Comparison of ENCODE assay signal across 9 cellular contexts in the genomic region with DNA sequence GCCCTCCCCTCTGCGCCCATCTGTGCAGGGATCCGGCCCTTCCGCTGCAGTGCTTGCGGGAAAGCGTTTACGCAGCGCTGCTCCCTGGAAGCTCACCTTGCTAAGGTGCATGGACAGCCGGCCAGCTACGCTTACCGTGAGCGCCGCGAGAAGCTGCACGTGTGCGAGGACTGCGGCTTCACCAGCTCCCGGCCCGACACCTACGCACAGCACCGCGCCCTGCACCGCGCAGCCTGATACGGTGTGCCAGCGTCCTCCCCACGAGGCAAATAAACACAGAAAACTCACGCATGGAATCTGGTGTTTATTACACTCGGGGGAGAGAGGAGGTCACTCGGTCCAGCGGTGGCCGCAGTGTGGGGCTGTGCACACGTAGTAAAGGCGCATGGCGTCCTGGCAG. TPM values are rescaled to one million over a fixed set of nuclear protein-coding genes. Genes with fewer than 3 reads are reported as not detected.
DNase-seq lines count a peak whose midpoint lies in the region; ATAC-seq and TF ChIP-seq lines count a peak whose summit lies in the region.
"Had no signal": no experiment of that assay in that cellular context is flagged by ENCODE, and none has a peak within 500 bp of the region (broad histone marks: within the 10 kb centered on the region; RNA-seq: fewer than 3 reads in every experiment).

No MANE protein-coding gene starts in this region.

- no peaks in the 10 kb centered on the region for H3K27me3 Mint-ChIP-seq in Caco-2 (ENCODE audit: insufficient read depth, unreplicated experiment)

- no TSS peak for BruUV-seq in Caco-2 (replicated peaks; lab: Mats Ljungman, UMichigan)

- H3K4me2 ChIP-seq in OCI-LY3 (ENCODE audit: low read length): peak overlapping the region; percentile 74
- peak overlapping the region; percentile 99 for H3K4me2 ChIP-seq in osteoblast (ENCODE audit: insufficient read depth, low read length)

- peaks cover 26% of the 10 kb centered on the region for H3K79me2 ChIP-seq in OCI-LY3 (ENCODE audit: low read length)
- H3K79me2 ChIP-seq in osteoblast (ENCODE audit: insufficient read depth, low read length): peaks cover 28% of the 10 kb centered on the region

- ATAC-seq in HG02938 (IDR thresholded peaks at IDR 0.05; ENCODE audit: unreplicated experiment) (no peak), GM18909 (IDR thresholded peaks at IDR 0.05; ENCODE audit: poor library complexity, unreplicated experiment) (no peak)

- peak overlapping the region; percentile 92 for H3K4me3 Mint-ChIP-seq in Caco-2 (ENCODE audit: unreplicated experiment)

- H3K36me3 Mint-ChIP-seq in Caco-2 (ENCODE audit: insufficient read depth, unreplicated experiment): peaks cover 59% of the 10 kb centered on the region

- no peak for TF ChIP-seq POLR2A in transverse colon (IDR thresholded peaks at IDR 0.05)

- no peak for DNase-seq in Caco-2
- DNase-seq in osteoblast (ENCODE audit: insufficient read length, low spot score, missing footprints): no peak
- no peak for DNase-seq in transverse colon
- DNase-seq in cortex of kidney (lab: John Stamatoyannopoulos, UW): no peak

- H3K36me3 ChIP-seq in Caco-2 (ENCODE audit: control insufficient read depth, insufficient read depth, low read length) (peaks cover 8% of the 10 kb centered on the region; the same call in 1 of the 2 replicates), OCI-LY3 (replicated peaks; ENCODE audit: low read depth, low read length) (peaks cover 27% of the 10 kb centered on the region), ectodermal cell (ENCODE audit: control insufficient read depth, insufficient read depth, low read length) (peaks cover 5% of the 10 kb centered on the region), osteoblast (ENCODE audit: insufficient read depth, low read length) (peaks cover 16% of the 10 kb centered on the region), transverse colon (peaks cover 0 to under 1% (median 0%) of the 10 kb centered on the region in 4 donors)

- H3K4me1 Mint-ChIP-seq in Caco-2 (ENCODE audit: low read depth, unreplicated experiment): peaks cover 25% of the 10 kb centered on the region

- peak overlapping the region; percentile 96 for H3K27ac Mint-ChIP-seq in Caco-2 (ENCODE audit: unreplicated experiment)

- H2AFZ ChIP-seq in OCI-LY3 (ENCODE audit: low read depth, low read length) (no peak overlapping the region), osteoblast (ENCODE audit: low read length) (no peak overlapping the region)

- no peaks in the 10 kb centered on the region for H3K27me3 ChIP-seq in Caco-2 (replicated peaks; ENCODE audit: control insufficient read depth, insufficient read depth, low read length)
- H3K27me3 ChIP-seq in OCI-LY3 (ENCODE audit: low read depth, low read length): no peaks in the 10 kb centered on the region
- no peaks in the 10 kb centered on the region for H3K27me3 ChIP-seq in ectodermal cell (ENCODE audit: control insufficient read depth, insufficient read depth, low read length, poor library complexity, severe bottlenecking)
- no peaks in the 10 kb centered on the region for H3K27me3 ChIP-seq in osteoblast (ENCODE audit: insufficient read depth, low read length)
- no peaks in the 10 kb centered on the region for H3K27me3 ChIP-seq in transverse colon

- peak overlapping the region; percentile 92 for H3K4me3 ChIP-seq in Caco-2 (ENCODE audit: low read depth, low read length)
- peak overlapping the region; percentile 88 for H3K4me3 ChIP-seq in OCI-LY3 (ENCODE audit: low read length)
- peak overlapping the region; percentile 87 for H3K4me3 ChIP-seq in ectodermal cell (ENCODE audit: insufficient read depth, low read depth, low read length)
- peak overlapping the region; percentile 97 for H3K4me3 ChIP-seq in osteoblast (ENCODE audit: insufficient read depth, low read length)
- peak overlapping the region in 2 of 4 donors; percentile 70 to 71 for H3K4me3 ChIP-seq in transverse colon

- H3K27ac ChIP-seq in OCI-LY3 (ENCODE audit: low read length): no peak overlapping the region
- no peak overlapping the region for H3K27ac ChIP-seq in ectodermal cell (ENCODE audit: insufficient read depth, low read depth, low read length, poor library complexity, severe bottlenecking)
- H3K27ac ChIP-seq in osteoblast (ENCODE audit: low read depth, low read length): no peak overlapping the region
- peak overlapping the region in 1 of 4 donors; percentile 87 for H3K27ac ChIP-seq in transverse colon

- intact Hi-C loops in Caco-2 (cut with micrococcal nuclease; ENCODE audit: unreplicated experiment): no loop called here
- intact Hi-C loops in transverse colon (cut with DNase I; ENCODE audit: low total_unique reads): no loop called here

- TF ChIP-seq CTCF in Caco-2 (IDR thresholded peaks at IDR 0.05; ENCODE audit: insufficient read depth in 1 of 2, low read depth in 1 of 2, low read length in 1 of 2, severe bottlenecking in 1 of 2, unreplicated experiment in 1 of 2) (no peak), OCI-LY3 (IDR thresholded peaks at IDR 0.05; ENCODE audit: low read depth, low read length) (no peak), osteoblast (IDR thresholded peaks at IDR 0.05; ENCODE audit: extremely low read depth, low read depth, low read length) (no peak), transverse colon (IDR thresholded peaks at IDR 0.05) (no peak)

- peaks cover 7% of the 10 kb centered on the region; the same call in 1 of the 2 replicates for H3K4me1 ChIP-seq in Caco-2
- H3K4me1 ChIP-seq in OCI-LY3 (ENCODE audit: low read length): peaks cover 19% of the 10 kb centered on the region
- H3K4me1 ChIP-seq in ectodermal cell (ENCODE audit: control insufficient read depth, insufficient read depth, low read length): peaks cover 20% of the 10 kb centered on the region
- peaks cover 16% of the 10 kb centered on the region for H3K4me1 ChIP-seq in osteoblast (ENCODE audit: insufficient read depth, low read length)
- peaks cover 11 to 30% (median 22%) of the 10 kb centered on the region in 4 donors for H3K4me1 ChIP-seq in transverse colon

- no peaks in the 10 kb centered on the region for H3K9me3 Mint-ChIP-seq in Caco-2 (ENCODE audit: unreplicated experiment)

- TF ChIP-seq EP300 in transverse colon (IDR thresholded peaks at IDR 0.05; ENCODE audit: low read depth): no peak

- in situ Hi-C loops in transverse colon (cut with MboI; ENCODE audit: low pct_ligation_motif_present in 1 of 4, low pct_unique_long_range_greater_than_20kb in 1 of 4, low sequenced_read_pairs in 3 of 4): no loop called here

- H4K20me1 ChIP-seq in OCI-LY3 (ENCODE audit: insufficient read depth, low read length): 0 out of 2 replicates have a peak, but pooled peaks cover 3% of the 10 kb centered on the region
- H4K20me1 ChIP-seq in osteoblast (ENCODE audit: insufficient read depth, low read length): no peaks in the 10 kb centered on the region

- H3K9ac ChIP-seq in OCI-LY3 (ENCODE audit: low read length): peak overlapping the region; percentile 94; the same call in 1 of the 2 replicates

- 95 to 96% methylated on average over 34 of the region's 34 CpGs for WGBS in ectodermal cell, 2 experiments
- WGBS in transverse colon (ENCODE audit: low coverage in 1 of 2), 2 donors: 87% methylated on average over 34 of the region's 34 CpGs; no CpG with 5 or more reads in 1 of the 2 donors

- no peaks in the 10 kb centered on the region for H3K9me3 ChIP-seq in Caco-2
- no peaks in the 10 kb centered on the region for H3K9me3 ChIP-seq in OCI-LY3 (ENCODE audit: insufficient read depth, low read length)
- H3K9me3 ChIP-seq in ectodermal cell (ENCODE audit: control insufficient read depth, low read length): no peaks in the 10 kb centered on the region
- no peaks in the 10 kb centered on the region for H3K9me3 ChIP-seq in osteoblast (ENCODE audit: low read depth, low read length)
- no peaks in the 10 kb centered on the region for H3K9me3 ChIP-seq in transverse colon

- CTCF ChIA-PET in Caco-2 (lab: Charles Lee): no interaction called here

- POLR2A ChIA-PET in Caco-2 (lab: Charles Lee): no interaction called here

RNA-seq across cellular contexts. Expression of a gene that starts 1.2 kb away (rescaled TPM):
- total RNA-seq in Caco-2 (2022): 121 and 129 TPM in 2 replicates
- polyA plus RNA-seq in ectodermal cell (2013, experiment 1 of 4): 129 TPM
- 97.5 TPM for polyA plus RNA-seq in ectodermal cell (2013, experiment 2 of 4)
- polyA plus RNA-seq in ectodermal cell (2013, experiment 3 of 4): 130 TPM
- polyA plus RNA-seq in ectodermal cell (2013, experiment 4 of 4): 132 TPM
- total RNA-seq in osteoblast: 22.4 and 33.6 TPM in 2 replicates
- 10 to 100 TPM in 3 of 4 donors, not detected in 1; 15.1 to 44.9 (median 44.0) TPM for total RNA-seq in transverse colon

RNA-seq across cellular contexts. Expression of a gene that starts 1.8 kb away (rescaled TPM):
- total RNA-seq in Caco-2 (2022) (173 and 191 TPM in 2 replicates), osteoblast (126 and 136 TPM in 2 replicates), transverse colon (100 to 1,000 TPM in 2 of 4 donors, 10 to 100 TPM in 2; 82.4 to 175 (median 134) TPM)
- polyA plus RNA-seq in ectodermal cell (2013, experiment 1 of 4): 236 TPM
- polyA plus RNA-seq in ectodermal cell (2013, experiment 2 of 4): 209 TPM
- 213 TPM for polyA plus RNA-seq in ectodermal cell (2013, experiment 3 of 4)
- 224 TPM for polyA plus RNA-seq in ectodermal cell (2013, experiment 4 of 4)

RNA-seq across cellular contexts. Expression of a gene that starts 2.5 kb away (rescaled TPM):
- not detected in 2 replicates for total RNA-seq in Caco-2 (2022)
- polyA plus RNA-seq in ectodermal cell (2013, experiment 1 of 4): not detected
- 0.43 TPM for polyA plus RNA-seq in ectodermal cell (2013, experiment 2 of 4)
- not detected for polyA plus RNA-seq in ectodermal cell (2013, experiment 3 of 4)
- not detected for polyA plus RNA-seq in ectodermal cell (2013, experiment 4 of 4)
- total RNA-seq in osteoblast: not detected in 2 replicates
- total RNA-seq in transverse colon: not detected
- total RNA-seq: T-helper 2 cell treated with Interferon-gamma antibody and Interleukin-4, amounts not matched to agents 100 ng/mL and 5 ng/mL, for 36 hours had no signal

RNA-seq across cellular contexts. Expression of a gene that starts 26.4 kb away (rescaled TPM):
- total RNA-seq in Caco-2 (2022) (480 and 489 TPM in 2 replicates), osteoblast (400 and 420 TPM in 2 replicates), transverse colon (100 to 1,000 TPM; 222 to 304 (median 248) TPM)
- 570 TPM for polyA plus RNA-seq in ectodermal cell (2013, experiment 1 of 4)
- polyA plus RNA-seq in ectodermal cell (2013, experiment 2 of 4): 544 TPM
- polyA plus RNA-seq in ectodermal cell (2013, experiment 3 of 4): 410 TPM
- polyA plus RNA-seq in ectodermal cell (2013, experiment 4 of 4): 459 TPM

RNA-seq across cellular contexts. Expression of a gene that starts 38.8 kb away (rescaled TPM):
- total RNA-seq in Caco-2 (2022) (not detected in 2 replicates), osteoblast (8.3 and 13.6 TPM in 2 replicates), transverse colon (10 to 100 TPM in 2 of 4 donors, 1 to 10 TPM in 1, not detected in 1; 7.8 to 26.3 (median 11.7) TPM)
- polyA plus RNA-seq in ectodermal cell (2013, experiment 1 of 4): not detected
- not detected for polyA plus RNA-seq in ectodermal cell (2013, experiment 2 of 4)
- polyA plus RNA-seq in ectodermal cell (2013, experiment 3 of 4): not detected
- polyA plus RNA-seq in ectodermal cell (2013, experiment 4 of 4): not detected
- total RNA-seq: T-helper 2 cell treated with Interferon-gamma antibody and Interleukin-4, amounts not matched to agents 100 ng/mL and 5 ng/mL, for 36 hours had no signal
